Comparison of ENCODE assay signal across 8 cellular contexts in the genomic region with DNA sequence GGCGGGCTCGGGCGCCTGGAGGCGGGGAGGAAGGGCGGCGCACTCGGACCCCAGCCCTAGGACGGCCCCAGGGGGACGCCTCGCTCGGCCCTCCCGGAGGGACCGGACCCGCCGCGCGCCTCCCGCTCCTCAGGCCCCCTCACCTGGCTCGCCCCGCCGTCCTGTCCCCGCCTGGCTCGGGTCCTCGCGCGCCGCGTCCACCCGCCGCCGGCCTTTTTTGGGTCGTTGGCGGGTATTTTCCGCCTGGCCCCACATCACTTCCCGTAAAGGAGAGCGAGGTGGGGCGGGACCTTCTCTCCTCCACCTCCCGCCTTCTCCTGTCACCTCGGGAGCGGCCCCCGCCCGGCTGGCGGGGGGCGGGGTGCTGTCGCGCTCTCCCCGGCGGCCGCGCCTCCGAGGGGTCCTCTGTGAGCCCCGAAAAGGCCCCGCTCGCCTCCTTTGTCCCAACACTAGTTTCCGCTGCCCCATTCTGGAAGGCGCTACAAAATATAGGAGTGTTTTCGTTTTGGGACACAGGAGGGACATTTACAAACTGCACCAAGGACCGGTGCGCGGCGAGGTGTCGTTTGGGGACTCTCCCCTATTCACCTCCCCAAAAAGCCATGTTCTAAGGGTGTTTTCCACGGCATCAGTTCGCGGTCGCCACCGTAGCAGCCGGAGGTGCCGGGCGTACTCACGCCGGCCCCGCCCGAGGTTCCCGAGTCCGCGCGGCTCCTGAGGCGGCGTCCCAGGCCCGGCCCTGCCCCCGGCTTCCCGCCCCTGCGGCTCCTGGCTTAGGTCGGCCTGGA. TPM values are rescaled to one million over a fixed set of nuclear protein-coding genes. Genes with fewer than 3 reads are reported as not detected.
A peak's percentile ranks its signal among the peaks of the same experiment; 100 is the strongest.
DNase-seq lines count a peak whose midpoint lies in the region; ATAC-seq and TF ChIP-seq lines count a peak whose summit lies in the region.

A gene (minus strand): TSS at position 241 of the 788 bp plus-strand sequence. CDS start 54,879 bp downstream, outside the sequence.

- no peaks in the 10 kb centered on the region for H3K27me3 ChIP-seq in SJCRH30
- no peaks in the 10 kb centered on the region for H3K27me3 ChIP-seq in foreskin keratinocyte
- no peaks in the 10 kb centered on the region for H3K27me3 ChIP-seq in tibial artery

- H3K27ac ChIP-seq in SJCRH30 (peak within 1 kb of the TSS; percentile 70), foreskin keratinocyte (peak within 1 kb of the TSS; percentile 48), tibial artery (peak within 1 kb of the TSS; percentile 93)

- no peaks in the 10 kb centered on the region for H3K36me3 ChIP-seq in SJCRH30
- H3K36me3 ChIP-seq in tibial artery, result no peaks in the 10 kb centered on the region

- intact Hi-C loops in tibial artery (cut with DNase I; ENCODE audit: low total_unique reads), result loop anchor here (2.0 to 10.0 kb wide), 2 partner anchors 73 to 1315 kb away; a partner anchor contains a TSS

- ATAC-seq in GM19324 (IDR thresholded peaks at IDR 0.05; ENCODE audit: low FRiP score, unreplicated experiment) (peak; percentile 79), HG03460 (IDR thresholded peaks at IDR 0.05; ENCODE audit: unreplicated experiment) (peak; percentile 66), foreskin keratinocyte (peak; percentile 90), omental fat pad (ENCODE audit: low FRiP score) (peak; percentile 94)

- H3K4me3 ChIP-seq in SJCRH30, result peak within 1 kb of the TSS; percentile 80
- peak within 1 kb of the TSS; percentile 82 to 90 for H3K4me3 ChIP-seq in tibial artery

- peak; percentile 76 for DNase-seq in CD1c-positive myeloid dendritic cell (ENCODE audit: extremely low spot score)
- peak; percentile 80 to 84 for DNase-seq in SJCRH30
- DNase-seq in activated effector memory CD4-positive, alpha-beta T cell treated with anti-CD3 and anti-CD28 coated beads, Interleukin-2, amount 50 U/mL, for 16 hours, result peak; percentile 92
- DNase-seq in foreskin keratinocyte, result no peak
- peak; percentile 46 for DNase-seq in omental fat pad (ENCODE audit: low spot score)
- peak; percentile 70 to 88 for DNase-seq in tibial artery

- H3K9me3 ChIP-seq in SJCRH30 (replicated peaks) (no peaks in the 10 kb centered on the region), tibial artery (no peaks in the 10 kb centered on the region)

- H3K4me1 ChIP-seq in SJCRH30 (peaks cover 4% of the 10 kb centered on the region), foreskin keratinocyte (no peaks in the 10 kb centered on the region), tibial artery (peaks cover 0 to 30% (median 11%) of the 10 kb centered on the region in 4 donors)

- no peak for TF ChIP-seq CTCF in foreskin keratinocyte (conservative IDR thresholded peaks at IDR 0.05)
- no peak for TF ChIP-seq CTCF in omental fat pad (IDR thresholded peaks at IDR 0.05)
- TF ChIP-seq CTCF in tibial artery (IDR thresholded peaks at IDR 0.05), result no peak

RNA-seq across cellular contexts. Expression of the gene that starts here (rescaled TPM):
- total RNA-seq in SJCRH30 (2014; rRNA removed; shearing (Covaris generic)), result 7.0 and 12.2 TPM in 2 replicates
- total RNA-seq in foreskin keratinocyte, result 8.8 and 11.0 TPM in 2 replicates
- 6.7 and 10.2 TPM in 2 replicates for polyA plus RNA-seq in foreskin keratinocyte
- total RNA-seq in omental fat pad, result 10 to 100 TPM; 11.1 to 33.4 (median 19.8) TPM

Comparison
In these comparisons a context has a peak if more than half of its experiments do, and no peak if none do; other contexts are left out.
1. DNase-seq: peak in CD1c-positive myeloid dendritic cell (single experiment), SJCRH30 (2 of 2), activated effector memory CD4-positive, alpha-beta T cell treated with anti-CD3 and anti-CD28 coated beads, Interleukin-2, amount 50 U/mL, for 16 hours (single experiment), omental fat pad (single experiment) and tibial artery (2 of 2); none in foreskin keratinocyte (0 of 2).
2. Peak in every context shown above with its lines, with median percentiles within 50 percentile points of each other: ATAC-seq and H3K27ac ChIP-seq.